ENCODE assay signal across 25 cellular contexts in genomic region chr5:60955239-60955638, GRCh38.
"Had no signal": no experiment of that assay in that cellular context is flagged by ENCODE, and none has a peak within 500 bp of the region (broad histone marks: within the 10 kb centered on the region; RNA-seq: fewer than 3 reads in every experiment).

No MANE protein-coding gene starts in this region.

- H3K27ac ChIP-seq: SJSA1 had no signal

- H3K36me3 ChIP-seq: SJSA1 had no signal

- H3K4me1 ChIP-seq: SJSA1 had no signal

- H3K4me3 ChIP-seq: SJSA1 had no signal

- H3K27me3 ChIP-seq: SJSA1 had no signal

- ATAC-seq: T-cell had no signal

- FAIRE-seq: RCC 7860 had no signal

- DNase-seq: KBM-7, MV-4-11, NCI-H1048, NCI-H1105, NCI-H1417, NCI-H1436 treated with DMSO at 0.1 percent for 48 hours, NCI-H1694, NCI-H187 treated with DMSO at 0.1 percent for 48 hours, NCI-H2029 treated with DMSO at 0.1 percent for 48 hours, NCI-H2107, NCI-H2171, NCI-H226, NCI-H446, NCI-H510A, NCI-H524 treated with DMSO at 0.1 percent for 48 hours, NCI-H69, NCI-H774, Right ventricle myocardium superior, RPMI8226, SIG-M5, SK-N-SH, SW 1271, T-cell had no signal

- H3K9ac ChIP-seq: SK-N-SH had no signal

- H3K9me3 ChIP-seq: SJSA1 had no signal

- H3K4me2 ChIP-seq: SK-N-SH had no signal
